Comparison of ENCODE assay signal across 1 cellular context in the genomic region with DNA sequence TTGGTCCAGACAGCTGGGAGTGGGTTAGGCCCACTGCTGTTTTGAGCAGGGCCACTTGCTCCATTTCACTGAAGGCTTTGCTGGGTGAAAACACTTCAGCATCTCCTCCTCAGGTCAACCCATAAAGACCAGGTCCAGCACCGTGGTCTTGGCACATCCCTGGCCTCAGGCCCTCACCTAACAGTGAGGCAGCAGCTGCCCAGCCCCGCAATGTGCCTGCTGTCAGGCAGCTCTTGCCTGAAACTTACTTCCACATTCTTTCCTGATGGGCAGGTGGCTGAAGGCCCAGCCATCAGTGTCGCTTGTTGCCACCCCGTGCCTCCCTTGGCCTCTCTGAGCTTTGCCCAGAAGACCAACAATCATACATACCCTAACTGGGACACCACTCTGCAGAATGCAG.
TF ChIP-seq lines count a peak whose summit lies in the region.

No MANE protein-coding gene starts in this region.

TF ChIP-seq in HepG2, 621 proteins besides CTCF, POLR2A, EP300 and RAD21:
- TF ChIP-seq, protein P1, sequence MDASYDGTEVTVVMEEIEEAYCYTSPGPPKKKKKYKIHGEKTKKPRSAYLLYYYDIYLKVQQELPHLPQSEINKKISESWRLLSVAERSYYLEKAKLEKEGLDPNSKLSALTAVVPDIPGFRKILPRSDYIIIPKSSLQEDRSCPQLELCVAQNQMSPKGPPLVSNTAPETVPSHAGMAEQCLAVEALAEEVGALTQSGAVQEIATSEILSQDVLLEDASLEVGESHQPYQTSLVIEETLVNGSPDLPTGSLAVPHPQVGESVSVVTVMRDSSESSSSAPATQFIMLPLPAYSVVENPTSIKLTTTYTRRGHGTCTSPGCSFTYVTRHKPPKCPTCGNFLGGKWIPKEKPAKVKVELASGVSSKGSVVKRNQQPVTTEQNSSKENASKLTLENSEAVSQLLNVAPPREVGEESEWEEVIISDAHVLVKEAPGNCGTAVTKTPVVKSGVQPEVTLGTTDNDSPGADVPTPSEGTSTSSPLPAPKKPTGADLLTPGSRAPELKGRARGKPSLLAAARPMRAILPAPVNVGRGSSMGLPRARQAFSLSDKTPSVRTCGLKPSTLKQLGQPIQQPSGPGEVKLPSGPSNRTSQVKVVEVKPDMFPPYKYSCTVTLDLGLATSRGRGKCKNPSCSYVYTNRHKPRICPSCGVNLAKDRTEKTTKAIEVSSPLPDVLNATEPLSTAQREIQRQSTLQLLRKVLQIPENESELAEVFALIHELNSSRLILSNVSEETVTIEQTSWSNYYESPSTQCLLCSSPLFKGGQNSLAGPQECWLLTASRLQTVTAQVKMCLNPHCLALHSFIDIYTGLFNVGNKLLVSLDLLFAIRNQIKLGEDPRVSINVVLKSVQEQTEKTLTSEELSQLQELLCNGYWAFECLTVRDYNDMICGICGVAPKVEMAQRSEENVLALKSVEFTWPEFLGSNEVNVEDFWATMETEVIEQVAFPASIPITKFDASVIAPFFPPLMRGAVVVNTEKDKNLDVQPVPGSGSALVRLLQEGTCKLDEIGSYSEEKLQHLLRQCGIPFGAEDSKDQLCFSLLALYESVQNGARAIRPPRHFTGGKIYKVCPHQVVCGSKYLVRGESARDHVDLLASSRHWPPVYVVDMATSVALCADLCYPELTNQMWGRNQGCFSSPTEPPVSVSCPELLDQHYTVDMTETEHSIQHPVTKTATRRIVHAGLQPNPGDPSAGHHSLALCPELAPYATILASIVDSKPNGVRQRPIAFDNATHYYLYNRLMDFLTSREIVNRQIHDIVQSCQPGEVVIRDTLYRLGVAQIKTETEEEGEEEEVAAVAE (CRISPR knock-in tag; IDR thresholded peaks at IDR 0.05; ENCODE audit: borderline replicate concordance), result no peak
- TF ChIP-seq ZNF589 (CRISPR knock-in tag; conservative IDR thresholded peaks at IDR 0.05), result no peak
- no peak for TF ChIP-seq BCL6 (CRISPR knock-in tag; IDR thresholded peaks at IDR 0.05)
- TF ChIP-seq, protein P2, sequence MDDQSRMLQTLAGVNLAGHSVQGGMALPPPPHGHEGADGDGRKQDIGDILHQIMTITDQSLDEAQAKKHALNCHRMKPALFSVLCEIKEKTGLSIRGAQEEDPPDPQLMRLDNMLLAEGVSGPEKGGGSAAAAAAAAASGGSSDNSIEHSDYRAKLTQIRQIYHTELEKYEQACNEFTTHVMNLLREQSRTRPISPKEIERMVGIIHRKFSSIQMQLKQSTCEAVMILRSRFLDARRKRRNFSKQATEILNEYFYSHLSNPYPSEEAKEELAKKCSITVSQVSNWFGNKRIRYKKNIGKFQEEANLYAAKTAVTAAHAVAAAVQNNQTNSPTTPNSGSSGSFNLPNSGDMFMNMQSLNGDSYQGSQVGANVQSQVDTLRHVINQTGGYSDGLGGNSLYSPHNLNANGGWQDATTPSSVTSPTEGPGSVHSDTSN (CRISPR knock-in tag; IDR thresholded peaks at IDR 0.05; ENCODE audit: borderline replicate concordance), result no peak
- TF ChIP-seq REXO4 (CRISPR knock-in tag; IDR thresholded peaks at IDR 0.05; ENCODE audit: borderline replicate concordance), result no peak
- no peak for TF ChIP-seq ZSCAN12 (CRISPR knock-in tag; IDR thresholded peaks at IDR 0.05)
- no peak for TF ChIP-seq SRY (CRISPR knock-in tag; IDR thresholded peaks at IDR 0.05)
- TF ChIP-seq SKI (IDR thresholded peaks at IDR 0.05; ENCODE audit: partially characterized antibody), result no peak
